ENCODE assay signal across 14 cellular contexts in genomic region chrX:117957128-117957527, GRCh38.
"Had no signal": no experiment of that assay in that cellular context is flagged by ENCODE, and none has a peak within 500 bp of the region (broad histone marks: within the 10 kb centered on the region; RNA-seq: fewer than 3 reads in every experiment).

No MANE protein-coding gene starts in this region.

- H3K27ac ChIP-seq: body of pancreas, heart left ventricle, testis had no signal

- DNase-seq: activated CD4-positive, alpha-beta T cell treated with anti-CD3 and anti-CD28 coated beads for 1 hour; activated CD4-positive, alpha-beta T cell treated with anti-CD3 and anti-CD28 coated beads, Interleukin-2, amount 50 U/mL, for 48 hours; activated naive CD4-positive, alpha-beta T cell; body of pancreas; foreskin melanocyte; heart left ventricle; left ventricle myocardium superior; stimulated activated CD4-positive, alpha-beta T cell treated with anti-CD3 and anti-CD28 coated beads, Interleukin-4, amount 100 ng/mL, for 1 hour; stimulated activated naive CD8-positive, alpha-beta T cell treated with anti-CD3 and anti-CD28 coated beads, Interleukin-15, amount 100 ng/mL, for 72 hours; T1000; testis had no signal

- H3K4me1 Mint-ChIP-seq: neural crest cell; stimulated activated naive CD8-positive, alpha-beta T cell treated with anti-CD3 and anti-CD28 coated beads, Interleukin-15, amount 100 ng/mL, for 72 hours had no signal

- H3K36me3 ChIP-seq: heart left ventricle had no signal

- H3K27ac Mint-ChIP-seq: dendritic cell treated with granulocyte-macrophage colony-stimulating factor and Interleukin-4, amounts not matched to agents 40 ng/mL and 50 ng/mL, for 4 days; stimulated activated naive CD8-positive, alpha-beta T cell treated with anti-CD3 and anti-CD28 coated beads, Interleukin-15, amount 100 ng/mL, for 72 hours had no signal

- H3K9me3 Mint-ChIP-seq: dendritic cell treated with granulocyte-macrophage colony-stimulating factor and Interleukin-4, amounts not matched to agents 40 ng/mL and 50 ng/mL, for 4 days; stimulated activated naive CD8-positive, alpha-beta T cell treated with anti-CD3 and anti-CD28 coated beads, Interleukin-15, amount 100 ng/mL, for 72 hours had no signal

- H3K4me3 Mint-ChIP-seq: dendritic cell treated with granulocyte-macrophage colony-stimulating factor and Interleukin-4, amounts not matched to agents 40 ng/mL and 50 ng/mL, for 4 days; neural crest cell; stimulated activated naive CD8-positive, alpha-beta T cell treated with anti-CD3 and anti-CD28 coated beads, Interleukin-15, amount 100 ng/mL, for 72 hours had no signal

- H3K4me3 ChIP-seq: body of pancreas, heart left ventricle, testis had no signal

- H3K27me3 ChIP-seq: body of pancreas, heart left ventricle, testis had no signal

- H3K9me3 ChIP-seq: body of pancreas, heart left ventricle, testis had no signal

- H3K27me3 Mint-ChIP-seq: dendritic cell treated with granulocyte-macrophage colony-stimulating factor and Interleukin-4, amounts not matched to agents 40 ng/mL and 50 ng/mL, for 4 days; stimulated activated naive CD8-positive, alpha-beta T cell treated with anti-CD3 and anti-CD28 coated beads, Interleukin-15, amount 100 ng/mL, for 72 hours had no signal

- FAIRE-seq: keratinocyte had no signal

- ATAC-seq: body of pancreas; heart left ventricle; left ventricle myocardium superior; stimulated activated naive CD8-positive, alpha-beta T cell treated with anti-CD3 and anti-CD28 coated beads, Interleukin-15, amount 100 ng/mL, for 72 hours had no signal

- H3K4me1 ChIP-seq: body of pancreas, heart left ventricle, testis had no signal
